20 cellular contexts compared by ENCODE assay signal in genomic region chr3:45280227-45280626, GRCh38. TPM values are rescaled to one million over a fixed set of nuclear protein-coding genes. Genes with fewer than 3 reads are reported as not detected.
DNase-seq lines count a peak whose midpoint lies in the region; ATAC-seq, FAIRE-seq and TF ChIP-seq lines count a peak whose summit lies in the region.
"Had no signal": no experiment of that assay in that cellular context is flagged by ENCODE, and none has a peak within 500 bp of the region (broad histone marks: within the 10 kb centered on the region; RNA-seq: fewer than 3 reads in every experiment).

No MANE protein-coding gene starts in this region.

- TF ChIP-seq CTCF in HCT116 (IDR thresholded peaks at IDR 0.05 in 2 of 3, conservative IDR thresholded peaks at IDR 0.05 in 1 of 3; ENCODE audit: borderline replicate concordance in 1 of 3, insufficient read depth in 1 of 3, low read depth in 2 of 3, low read length in 2 of 3) (no peak), PC-3 (conservative IDR thresholded peaks at IDR 0.05; ENCODE audit: low read depth, low read length) (no peak), K562 (IDR thresholded peaks at IDR 0.05 in 2 of 3, conservative IDR thresholded peaks at IDR 0.05 in 1 of 3; ENCODE audit: insufficient read depth in 2 of 3, low read depth in 1 of 3, low read length in 3 of 3) (no peak), osteocyte (IDR thresholded peaks at IDR 0.05) (no peak), gastroesophageal sphincter (IDR thresholded peaks at IDR 0.05) (no peak)

- no peaks in the 10 kb centered on the region for H3K4me1 Mint-ChIP-seq in osteocyte (ENCODE audit: unreplicated experiment)
- H3K4me1 Mint-ChIP-seq: CD4-positive, CD25-positive, alpha-beta regulatory T cell; CD8-positive, alpha-beta memory T cell had no signal

- TF ChIP-seq RAD21 in HCT116 (IDR thresholded peaks at IDR 0.05; ENCODE audit: low read depth) (no peak), K562 (CRISPR knock-in tag; conservative IDR thresholded peaks at IDR 0.05 in 1 of 2, IDR thresholded peaks at IDR 0.05 in 1 of 2) (no peak)

- no peak overlapping the region for H3K9ac ChIP-seq in HCT116 (ENCODE audit: low read length)
- no peak overlapping the region for H3K9ac ChIP-seq in PC-3 (ENCODE audit: low read length)
- no peak overlapping the region for H3K9ac ChIP-seq in K562 (ENCODE audit: insufficient read depth in 1 of 2, low read depth in 2 of 2, low read length in 2 of 2)

- in situ Hi-C loops in K562 (cut with MboI) = no loop called here

- no peaks in the 10 kb centered on the region for H4K20me1 ChIP-seq in HCT116 (ENCODE audit: insufficient read depth)
- no peaks in the 10 kb centered on the region for H4K20me1 ChIP-seq in PC-3 (ENCODE audit: low read length)
- no peaks in the 10 kb centered on the region for H4K20me1 ChIP-seq in K562 (replicated peaks; ENCODE audit: control insufficient read depth, insufficient read depth, low read length)

- intact Hi-C loops in HCT116 (cut with micrococcal nuclease) = no loop called here
- intact Hi-C loops in PC-3 (cut with micrococcal nuclease) = no loop called here
- intact Hi-C loops in K562 (cut with micrococcal nuclease) = no loop called here

- no peak for TF ChIP-seq EP300 in K562 (IDR thresholded peaks at IDR 0.05; ENCODE audit: low read length)
- no peak for TF ChIP-seq EP300 in gastroesophageal sphincter (IDR thresholded peaks at IDR 0.05)

- no peak for TF ChIP-seq POLR2A in HCT116 (IDR thresholded peaks at IDR 0.05; ENCODE audit: borderline replicate concordance, extremely low read depth, insufficient read depth, insufficient read length)
- TF ChIP-seq POLR2A in K562 (conservative IDR thresholded peaks at IDR 0.05) = no peak
- TF ChIP-seq POLR2A in gastroesophageal sphincter (IDR thresholded peaks at IDR 0.05) = no peak

- H3K9me2 ChIP-seq in HCT116 (ENCODE audit: insufficient read depth) (no peaks in the 10 kb centered on the region), PC-3 (replicated peaks; ENCODE audit: low read length) (no peaks in the 10 kb centered on the region)

- H3K27ac Mint-ChIP-seq in osteocyte (ENCODE audit: unreplicated experiment) = no peak overlapping the region
- H3K27ac Mint-ChIP-seq: CD4-positive, CD25-positive, alpha-beta regulatory T cell; CD8-positive, alpha-beta memory T cell had no signal

- H3F3A ChIP-seq in PC-3 (ENCODE audit: low read length, unreplicated experiment) = no peaks in the 10 kb centered on the region

- H3K36me3 Mint-ChIP-seq in osteocyte (ENCODE audit: unreplicated experiment) = no peaks in the 10 kb centered on the region
- H3K36me3 Mint-ChIP-seq: CD4-positive, CD25-positive, alpha-beta regulatory T cell had no signal

- H3K79me2 ChIP-seq in HCT116 (ENCODE audit: insufficient read depth, low read length) = no peaks in the 10 kb centered on the region
- no peaks in the 10 kb centered on the region for H3K79me2 ChIP-seq in PC-3 (ENCODE audit: low read length)
- no peaks in the 10 kb centered on the region for H3K79me2 ChIP-seq in K562 (ENCODE audit: control insufficient read depth, insufficient read depth, low read length)

- no peak overlapping the region for H3K4me3 Mint-ChIP-seq in osteocyte (ENCODE audit: unreplicated experiment)
- H3K4me3 Mint-ChIP-seq: CD4-positive, CD25-positive, alpha-beta regulatory T cell; CD8-positive, alpha-beta memory T cell had no signal

- H2AFZ ChIP-seq in HCT116 (ENCODE audit: low read depth, low read length, poor library complexity, severe bottlenecking) (no peak overlapping the region), PC-3 (ENCODE audit: low read length) (no peak overlapping the region), K562 (ENCODE audit: low read depth, low read length) (no peak overlapping the region)

- no peak overlapping the region for H3K4me2 ChIP-seq in HCT116 (ENCODE audit: low read length)
- H3K4me2 ChIP-seq in PC-3 (ENCODE audit: low read length) = no peak overlapping the region
- no peak overlapping the region for H3K4me2 ChIP-seq in K562 (ENCODE audit: insufficient read depth, low read length)

- POLR2A ChIA-PET in HCT116 (lab: Charles Lee) (no interaction called here), PC-3 (lab: Charles Lee; ENCODE audit: unreplicated experiment) (no interaction called here), K562 (lab: Yijun Ruan, JAX) (no interaction called here)

- ATAC-seq in HCT116 = no peak
- ATAC-seq in PC-3 = no peak
- no peak for ATAC-seq in K562
- no peak for ATAC-seq in gastroesophageal sphincter
- no peak for ATAC-seq in HG03378 (IDR thresholded peaks at IDR 0.05; ENCODE audit: unreplicated experiment)

- BruUV-seq in HCT116 (replicated peaks; lab: Mats Ljungman, UMichigan) = no TSS peak
- BruUV-seq in PC-3 (replicated peaks; lab: Mats Ljungman, UMichigan) = no TSS peak
- no TSS peak for BruUV-seq in K562 (replicated peaks; lab: Mats Ljungman, UMichigan)

- peaks cover 43% of the 10 kb centered on the region for H3K9me3 Mint-ChIP-seq in osteocyte (ENCODE audit: unreplicated experiment)

- H3K9me1 ChIP-seq in K562 (ENCODE audit: control insufficient read depth, insufficient read depth, low read length) = no peaks in the 10 kb centered on the region

- H3K36me3 ChIP-seq in HCT116 (ENCODE audit: control insufficient read depth in 1 of 2, insufficient read depth in 2 of 2, low read length in 2 of 2) = no peaks in the 10 kb centered on the region
- no peaks in the 10 kb centered on the region for H3K36me3 ChIP-seq in PC-3 (ENCODE audit: low read depth, low read length)
- H3K36me3 ChIP-seq in K562 (ENCODE audit: control insufficient read depth, insufficient read depth, low read length) = no peaks in the 10 kb centered on the region
- no peaks in the 10 kb centered on the region for H3K36me3 ChIP-seq in gastroesophageal sphincter
- H3K36me3 ChIP-seq: BE2C had no signal

- WGBS in K562 (ENCODE audit: insufficient coverage, low coverage, missing lambda C conversion rate) = 25% methylated on average over 1 of the region's 1 CpG
- WGBS in gastroesophageal sphincter (ENCODE audit: low coverage in 1 of 2), 2 donors = 67 to 83% methylated on average over 1 of the region's 1 CpG

- H3K27ac ChIP-seq in HCT116 (ENCODE audit: low read depth, low read length) (no peak overlapping the region), PC-3 (ENCODE audit: low read length) (no peak overlapping the region), K562 (ENCODE audit: extremely low read depth, low read depth, low read length) (no peak overlapping the region), gastroesophageal sphincter (no peak overlapping the region)

- RAD21 ChIA-PET in HCT116 (lab: Charles Lee; ENCODE audit: low non-redundant PET in 1 of 2, low total read pairs in 2 of 2, uncharacterized antibody in 2 of 2, unreplicated experiment in 2 of 2) = no interaction called here

- peaks cover 41% of the 10 kb centered on the region for H3K27me3 Mint-ChIP-seq in osteocyte (ENCODE audit: unreplicated experiment)

- H3K27me3 ChIP-seq in HCT116 (ENCODE audit: insufficient read depth, low read length) (no peaks in the 10 kb centered on the region), PC-3 (ENCODE audit: low read length) (peaks cover under 1% of the 10 kb centered on the region; the same call in 1 of the 2 replicates), K562 (ENCODE audit: control insufficient read depth in 2 of 2, insufficient read depth in 2 of 2, low read length in 2 of 2) (no peaks in the 10 kb centered on the region; a peak in 1 of 5 replicates), gastroesophageal sphincter (peaks cover 9% of the 10 kb centered on the region)
- H3K27me3 ChIP-seq: BE2C had no signal

- peak; percentile 40 for DNase-seq in COLO829 (ENCODE audit: low spot score)
- DNase-seq in HCT116 (ENCODE audit: low read depth, low spot score) = no peak
- DNase-seq in PC-3 = peak; percentile 16
- no peak for DNase-seq in K562 (ENCODE audit: extremely low read depth in 1 of 4, low spot score in 3 of 4)
- no peak for DNase-seq in osteocyte (ENCODE audit: extremely low spot score, unreplicated experiment)
- no peak for DNase-seq in stimulated activated CD4-positive, alpha-beta T cell treated with anti-CD3 and anti-CD28 coated beads, Interleukin-4, amount 100 ng/mL, for 1 hour
- DNase-seq: ACHN; BE2C; C1 segment of cervical spinal cord; Caco-2; CD4-positive, CD25-positive, alpha-beta regulatory T cell; CD8-positive, alpha-beta memory T cell; GDM1; GOT3; H7 had no signal

- H3K4me1 ChIP-seq in HCT116 (ENCODE audit: control insufficient read depth in 1 of 2, insufficient read depth in 2 of 2, low read length in 2 of 2) (no peaks in the 10 kb centered on the region), PC-3 (ENCODE audit: insufficient read depth, low read length) (no peaks in the 10 kb centered on the region), K562 (replicated peaks in 1 of 2; ENCODE audit: control insufficient read depth in 2 of 2, insufficient read depth in 2 of 2, low read length in 2 of 2) (no peaks in the 10 kb centered on the region; a peak in 1 of 5 replicates), gastroesophageal sphincter (no peaks in the 10 kb centered on the region)
- H3K4me1 ChIP-seq: BE2C, Caco-2 had no signal

- H3K4me3 ChIP-seq in HCT116 (replicated peaks in 1 of 2; ENCODE audit: low read depth in 1 of 2, low read length in 2 of 2) (no peak overlapping the region), PC-3 (ENCODE audit: low read length) (no peak overlapping the region), K562 (no peak overlapping the region), gastroesophageal sphincter (no peak overlapping the region)

- CTCF ChIA-PET in HCT116 (lab: Charles Lee) = no interaction called here
- CTCF ChIA-PET in PC-3 (lab: Charles Lee) = no interaction called here
- CTCF ChIA-PET in K562 (lab: Yijun Ruan, JAX; ENCODE audit: low intra/inter-chr PET ratio) = no interaction called here

- H3K9me3 ChIP-seq in HCT116 (ENCODE audit: control insufficient read depth in 1 of 2, insufficient read depth in 1 of 2, low read depth in 1 of 2, low read length in 2 of 2) (0 out of 4 replicates have a peak, but pooled peaks cover 0 to 3% of the 10 kb centered on the region in 2 experiments), PC-3 (ENCODE audit: low read length) (0 out of 2 replicates have a peak, but pooled peaks cover 9% of the 10 kb centered on the region), K562 (replicated peaks; ENCODE audit: control insufficient read depth, insufficient read depth, low read depth, low read length) (peaks cover 6% of the 10 kb centered on the region; the same call in 1 of the 2 replicates), gastroesophageal sphincter (peaks cover 0 to 29% (median 0%) of the 10 kb centered on the region in 3 donors)
- H3K9me3 ChIP-seq: BE2C had no signal

- FAIRE-seq in K562 (lab: Jason Lieb, UNC) = no peak
- FAIRE-seq: D721Med, GM12892, GM18507 had no signal

RNA-seq across cellular contexts. Expression of gene TMEM158, which starts 54.1 kb away (rescaled TPM):
- 25.8 TPM for total RNA-seq in HCT116 (2021; ENCODE audit: unreplicated experiment)
- 12.8 and 19.5 TPM in 2 replicates for polyA plus RNA-seq in HCT116 (2012)
- 80.6 and 82.9 TPM in 2 replicates for total RNA-seq in PC-3 (2014; rRNA removed)
- total RNA-seq in K562 (2011; cell fraction: chromatin; rRNA removed; ENCODE audit: low replicate concordance) = 17.6 and 30.8 TPM in 2 replicates
- total RNA-seq in K562 (2011; cell fraction: nucleolus; rRNA removed) = 39.3 and 69.5 TPM in 2 replicates
- 34.5 and 58.6 TPM in 2 replicates for total RNA-seq in K562 (2011; cell fraction: nucleoplasm; rRNA removed)
- total RNA-seq in K562 (2014; rRNA removed) = 23.6 and 24.7 TPM in 2 replicates
- total RNA-seq in K562 (2014; rRNA removed; fragmentation: Illumina TruSeq; extraction: Trizol) = 6.8 and 9.5 TPM in 2 replicates
- total RNA-seq in K562 (2015; rRNA removed; fragmentation: Illumina TruSeq; extraction: Trizol) = 3.7 and 4.1 TPM in 2 replicates
- 33.2 and 46.5 TPM in 2 replicates for total RNA-seq in K562 (2021)
- polyA plus RNA-seq in K562 (2011; rRNA removed) = 17.0 and 32.4 TPM in 2 replicates
- 23.8 and 166 TPM in 2 replicates for polyA plus RNA-seq in K562 (2011; cell fraction: cytosol; rRNA removed)
- polyA plus RNA-seq in K562 (2011; cell fraction: nucleus; rRNA removed) = 20.8 and 52.4 TPM in 2 replicates
- polyA plus RNA-seq in K562 (2012) = 15.6 and 28.2 TPM in 2 replicates
- 8.4 and 12.6 TPM in 2 replicates for polyA plus RNA-seq in K562 (2014; fragmentation: Illumina TruSeq; extraction: Trizol)
- 1 to 10 TPM; 2.2 to 2.6 TPM for polyA plus RNA-seq in K562 (2014; fragmentation: Nextera tagmentation; extraction: Ambion mirVana)
- 18.9 and 24.6 TPM in 2 replicates for polyA plus RNA-seq in K562 (2014; rRNA removed)
- polyA minus RNA-seq in K562 (2011; rRNA and poly(A)+ RNA removed) = 5.0 and 12.8 TPM in 2 replicates
- polyA minus RNA-seq in K562 (2011; cell fraction: cytosol; rRNA and poly(A)+ RNA removed) = 36.2 and 47.6 TPM in 2 replicates
- 8.7 and 12.8 TPM in 2 replicates for polyA minus RNA-seq in K562 (2011; cell fraction: nucleus; rRNA and poly(A)+ RNA removed)
- total RNA-seq in osteocyte = 15.0 and 15.1 TPM in 2 replicates
- total RNA-seq in gastroesophageal sphincter = 1 to 10 TPM; 3.1 to 8.5 (median 5.3) TPM
- polyA plus RNA-seq: CD4-positive, CD25-positive, alpha-beta regulatory T cell; CD8-positive, alpha-beta memory T cell had no signal

Comparison
In these comparisons a context has a peak if more than half of its experiments do, and no peak if none do; other contexts are left out.
1. DNase-seq: peak in COLO829 (single experiment) and PC-3 (single experiment); none in HCT116 (single experiment), K562 (0 of 4), osteocyte (single experiment) and stimulated activated CD4-positive, alpha-beta T cell treated with anti-CD3 and anti-CD28 coated beads, Interleukin-4, amount 100 ng/mL, for 1 hour (single experiment).